In genomic region chr17:42843358-42843934, GRCh38 we compare ENCODE assay signal across 9 cellular contexts. TPM values are rescaled to one million over a fixed set of nuclear protein-coding genes. Genes with fewer than 3 reads are reported as not detected.
DNase-seq lines count a peak whose midpoint lies in the region; ATAC-seq, FAIRE-seq and TF ChIP-seq lines count a peak whose summit lies in the region.
"Had no signal": no experiment of that assay in that cellular context is flagged by ENCODE, and none has a peak within 500 bp of the region (broad histone marks: within the 10 kb centered on the region; RNA-seq: fewer than 3 reads in every experiment).

No MANE protein-coding gene starts in this region.

- DNase-seq in DMS114 treated with DMSO at 0.1 percent for 48 hours (lab: John Stamatoyannopoulos, UW; ENCODE audit: unreplicated experiment) = peak; percentile 45
- DNase-seq in HuH-7 (ENCODE audit: low spot score) = peak; percentile 95
- DNase-seq in OCI-M1 (lab: John Stamatoyannopoulos, UW) = peak; percentile 70
- peak; percentile 91 for DNase-seq in epidermal melanocyte (ENCODE audit: insufficient read length, low spot score)
- peak in 1 of 3 donors; percentile 48 for DNase-seq in mucosa of descending colon
- no peak for DNase-seq in GM12892 (ENCODE audit: insufficient read length)

- H3K9me3 Mint-ChIP-seq in stimulated activated memory B cell treated with anti-CD40 and anti-IgM and Interleukin-4, amounts not matched to agents 10 μg/mL and 1 μg/mL and 100 μg/mL, for 72 hours = no peaks in the 10 kb centered on the region

- H3K36me3 ChIP-seq in mucosa of descending colon (ENCODE audit: low read depth) = peaks cover 7% of the 10 kb centered on the region

- no peaks in the 10 kb centered on the region for H3K9me3 ChIP-seq in mucosa of descending colon

- no peaks in the 10 kb centered on the region for H3K27me3 Mint-ChIP-seq in stimulated activated memory B cell treated with anti-CD40 and anti-IgM and Interleukin-4, amounts not matched to agents 10 μg/mL and 1 μg/mL and 100 μg/mL, for 72 hours

- no peak overlapping the region for H3K4me3 Mint-ChIP-seq in stimulated activated memory B cell treated with anti-CD40 and anti-IgM and Interleukin-4, amounts not matched to agents 10 μg/mL and 1 μg/mL and 100 μg/mL, for 72 hours

- no peak for FAIRE-seq in GM12892 (lab: Jason Lieb, UNC)

- intact Hi-C loops in mucosa of descending colon (cut with DNase I, micrococcal nuclease) = loop anchor here (5.0 kb wide), 1 partner anchor 94 kb away; no protein-coding TSS in a partner anchor

- no peak overlapping the region for H3K4me3 ChIP-seq in mucosa of descending colon
- H3K4me3 ChIP-seq: skin epidermis had no signal

- H3K36me3 Mint-ChIP-seq in stimulated activated memory B cell treated with anti-CD40 and anti-IgM and Interleukin-4, amounts not matched to agents 10 μg/mL and 1 μg/mL and 100 μg/mL, for 72 hours = peaks cover 60% of the 10 kb centered on the region

- TF ChIP-seq POLR2A in GM12892 (IDR thresholded peaks at IDR 0.05; ENCODE audit: low read depth, low read length) = no peak

- H3K27ac Mint-ChIP-seq in stimulated activated memory B cell treated with anti-CD40 and anti-IgM and Interleukin-4, amounts not matched to agents 10 μg/mL and 1 μg/mL and 100 μg/mL, for 72 hours = no peak overlapping the region

- H3K4me1 Mint-ChIP-seq in stimulated activated memory B cell treated with anti-CD40 and anti-IgM and Interleukin-4, amounts not matched to agents 10 μg/mL and 1 μg/mL and 100 μg/mL, for 72 hours = peaks cover 10% of the 10 kb centered on the region

- TF ChIP-seq CTCF in mucosa of descending colon (IDR thresholded peaks at IDR 0.05) = peak; percentile 62

- H3K4me1 ChIP-seq in mucosa of descending colon (ENCODE audit: low read depth) = no peaks in the 10 kb centered on the region

- peak; percentile 85 for ATAC-seq in mucosa of descending colon
- no peak for ATAC-seq in stimulated activated memory B cell treated with anti-CD40 and anti-IgM and Interleukin-4, amounts not matched to agents 10 μg/mL and 1 μg/mL and 100 μg/mL, for 72 hours
- no peak for ATAC-seq in HG03196 (IDR thresholded peaks at IDR 0.05; ENCODE audit: unreplicated experiment)

RNA-seq across cellular contexts. Expression of gene AOC2, which starts 0.9 kb away (rescaled TPM):
- total RNA-seq in mucosa of descending colon = 1 to 10 TPM in 1 of 3 donors, under 1 TPM in 2; 0.92 to 2.1 (median 0.96) TPM
- polyA plus RNA-seq in GM12892 (2012; ENCODE audit: missing spikeins) = 0.89 TPM

RNA-seq across cellular contexts. Expression of gene AOC3, which starts 7.6 kb away (rescaled TPM):
- total RNA-seq in mucosa of descending colon = 100 to 1,000 TPM in 1 of 3 donors, 10 to 100 TPM in 2; 10.6 to 175 (median 25.4) TPM
- 0.89 TPM for polyA plus RNA-seq in GM12892 (2012; ENCODE audit: missing spikeins)

RNA-seq across cellular contexts. Expression of gene PSME3, which starts 10.2 kb away (rescaled TPM):
- total RNA-seq in mucosa of descending colon = 100 to 1,000 TPM in 1 of 3 donors, 10 to 100 TPM in 2; 87.7 to 112 (median 91.8) TPM
- polyA plus RNA-seq in GM12892 (2012; ENCODE audit: missing spikeins) = 102 TPM

RNA-seq across cellular contexts. Expression of gene BECN1, which starts 19.4 kb away (rescaled TPM):
- total RNA-seq in mucosa of descending colon = 100 to 1,000 TPM; 130 to 142 (median 137) TPM
- 53.4 TPM for polyA plus RNA-seq in GM12892 (2012; ENCODE audit: missing spikeins)

RNA-seq across cellular contexts. Expression of gene CNTD1, which starts 44.8 kb away (rescaled TPM):
- total RNA-seq in mucosa of descending colon = 1 to 10 TPM in 2 of 3 donors, under 1 TPM in 1; 0.79 to 3.3 (median 1.2) TPM
- polyA plus RNA-seq in GM12892 (2012; ENCODE audit: missing spikeins) = 1.8 TPM
